Comparison of ENCODE assay signal across 8 cellular contexts in genomic region chr5:32531885-32532520, GRCh38. TPM values are rescaled to one million over a fixed set of nuclear protein-coding genes. Genes with fewer than 3 reads are reported as not detected.
DNase-seq lines count a peak whose midpoint lies in the region; ATAC-seq and TF ChIP-seq lines count a peak whose summit lies in the region.

No MANE protein-coding gene starts in this region.

- peak overlapping the region; percentile 79 for H3K4me2 ChIP-seq in smooth muscle cell

- H3K4me1 ChIP-seq in HUES6 (ENCODE audit: control insufficient read depth, insufficient read depth, low read length) (peaks cover 15% of the 10 kb centered on the region; the same call in 1 of the 2 replicates), endocrine pancreas (ENCODE audit: control insufficient read depth, insufficient read depth, low read length) (no peaks in the 10 kb centered on the region), smooth muscle cell (ENCODE audit: low read depth) (no peaks in the 10 kb centered on the region)

- POLR2A ChIA-PET in GM10248 (lab: Yijun Ruan, JAX), result interaction anchor here (1.0 kb wide), 1 partner anchor 58 kb away, joined by 3 read pairs; no protein-coding TSS in a partner anchor

- peak overlapping the region; percentile 23 for H2AFZ ChIP-seq in smooth muscle cell (ENCODE audit: low read depth)

- no peaks in the 10 kb centered on the region for H4K20me1 ChIP-seq in smooth muscle cell (ENCODE audit: low read depth)

- no peaks in the 10 kb centered on the region for H3K79me2 ChIP-seq in smooth muscle cell (ENCODE audit: low read depth)

- WGBS in smooth muscle cell (ENCODE audit: low lambda C conversion rate), result 33% methylated on average over 8 of the region's 8 CpGs

- no peaks in the 10 kb centered on the region for H3K36me3 ChIP-seq in HUES6 (ENCODE audit: control insufficient read depth, insufficient read depth, low read length)
- no peaks in the 10 kb centered on the region for H3K36me3 ChIP-seq in endocrine pancreas (ENCODE audit: control insufficient read depth, insufficient read depth, low read length)
- H3K36me3 ChIP-seq in smooth muscle cell (ENCODE audit: low read depth), result no peaks in the 10 kb centered on the region

- DNase-seq in GM10248 (ENCODE audit: extremely low spot score) (peak; percentile 31), smooth muscle cell (lab: John Stamatoyannopoulos, UW; ENCODE audit: unreplicated experiment) (peak; percentile 12), GM20000 (ENCODE audit: low spot score) (no peak), SKM-1 (lab: John Stamatoyannopoulos, UW; ENCODE audit: unreplicated experiment) (no peak)
- peak; percentile 44 for DNase-seq in activated CD4-positive, alpha-beta T cell treated with anti-CD3 and anti-CD28 coated beads for 1 hour

- no peaks in the 10 kb centered on the region; the same call in 1 of the 2 replicates for H3K9me3 ChIP-seq in HUES6 (ENCODE audit: control insufficient read depth, insufficient read depth, low read depth, low read length)
- H3K9me3 ChIP-seq in endocrine pancreas (ENCODE audit: control insufficient read depth, low read length), result no peaks in the 10 kb centered on the region
- no peaks in the 10 kb centered on the region for H3K9me3 ChIP-seq in smooth muscle cell (replicated peaks; ENCODE audit: low read depth)

- peak overlapping the region; percentile 7; the same call in 1 of the 2 replicates for H3K27ac ChIP-seq in HUES6 (ENCODE audit: low read depth, low read length)
- H3K27ac ChIP-seq in smooth muscle cell (ENCODE audit: low read depth), result peak overlapping the region; percentile 94

- H3F3A ChIP-seq in smooth muscle cell (ENCODE audit: low read depth), result peaks cover 6% of the 10 kb centered on the region

- H3K4me3 ChIP-seq in HUES6 (ENCODE audit: low read depth, low read length) (peak overlapping the region; percentile 12; the same call in 1 of the 2 replicates), endocrine pancreas (ENCODE audit: control insufficient read depth, insufficient read depth, low read length) (peak overlapping the region; percentile 11), smooth muscle cell (peak overlapping the region; percentile 27)

- TF ChIP-seq CTCF in GM10248 (IDR thresholded peaks at IDR 0.05; ENCODE audit: control extremely low read depth, extremely low read depth, low read depth, missing control alignments), result no peak
- TF ChIP-seq CTCF in smooth muscle cell (IDR thresholded peaks at IDR 0.05; ENCODE audit: borderline replicate concordance, insufficient read depth, poor library complexity, severe bottlenecking), result no peak
- no peak for TF ChIP-seq CTCF in GM20000 (IDR thresholded peaks at IDR 0.05; ENCODE audit: extremely low read depth, missing control alignments)

- H3K9ac ChIP-seq in HUES6 (ENCODE audit: low read length), result peak overlapping the region; percentile 43
- no peak overlapping the region for H3K9ac ChIP-seq in endocrine pancreas (ENCODE audit: control insufficient read depth, insufficient read depth, low read length)
- H3K9ac ChIP-seq in smooth muscle cell (ENCODE audit: low read depth), result peak overlapping the region; percentile 86

- ATAC-seq in GM21529 (IDR thresholded peaks at IDR 0.05; ENCODE audit: unreplicated experiment), result peak; percentile 58

- H3K27me3 ChIP-seq in HUES6 (ENCODE audit: control insufficient read depth, insufficient read depth, low read length) (no peaks in the 10 kb centered on the region), endocrine pancreas (ENCODE audit: control insufficient read depth, insufficient read depth, low read length) (no peaks in the 10 kb centered on the region), smooth muscle cell (ENCODE audit: low read depth) (no peaks in the 10 kb centered on the region)

- CTCF ChIA-PET in GM10248 (lab: Yijun Ruan, JAX), result interaction anchor here (1.6 to 4.7 kb wide), 3 partner anchors 22 to 58 kb away, joined by 3 to 16 read pairs (median 16); no protein-coding TSS in a partner anchor

RNA-seq across cellular contexts. Expression of gene SUB1, which starts 53.4 kb away (rescaled TPM):
- 321 and 333 TPM in 2 replicates for total RNA-seq in smooth muscle cell
- polyA plus RNA-seq in smooth muscle cell, result 394 and 466 TPM in 2 replicates

Comparison
In these comparisons a context has a peak if more than half of its experiments do, and no peak if none do; other contexts are left out.
1. DNase-seq: peak in GM10248 (single experiment), activated CD4-positive, alpha-beta T cell treated with anti-CD3 and anti-CD28 coated beads for 1 hour (single experiment) and smooth muscle cell (single experiment); none in GM20000 (single experiment) and SKM-1 (single experiment).
2. Peak in every context shown above with its lines, with median percentiles within 50 percentile points of each other: H3K4me3 ChIP-seq.